1 cellular context compared by ENCODE assay signal in the genomic region with DNA sequence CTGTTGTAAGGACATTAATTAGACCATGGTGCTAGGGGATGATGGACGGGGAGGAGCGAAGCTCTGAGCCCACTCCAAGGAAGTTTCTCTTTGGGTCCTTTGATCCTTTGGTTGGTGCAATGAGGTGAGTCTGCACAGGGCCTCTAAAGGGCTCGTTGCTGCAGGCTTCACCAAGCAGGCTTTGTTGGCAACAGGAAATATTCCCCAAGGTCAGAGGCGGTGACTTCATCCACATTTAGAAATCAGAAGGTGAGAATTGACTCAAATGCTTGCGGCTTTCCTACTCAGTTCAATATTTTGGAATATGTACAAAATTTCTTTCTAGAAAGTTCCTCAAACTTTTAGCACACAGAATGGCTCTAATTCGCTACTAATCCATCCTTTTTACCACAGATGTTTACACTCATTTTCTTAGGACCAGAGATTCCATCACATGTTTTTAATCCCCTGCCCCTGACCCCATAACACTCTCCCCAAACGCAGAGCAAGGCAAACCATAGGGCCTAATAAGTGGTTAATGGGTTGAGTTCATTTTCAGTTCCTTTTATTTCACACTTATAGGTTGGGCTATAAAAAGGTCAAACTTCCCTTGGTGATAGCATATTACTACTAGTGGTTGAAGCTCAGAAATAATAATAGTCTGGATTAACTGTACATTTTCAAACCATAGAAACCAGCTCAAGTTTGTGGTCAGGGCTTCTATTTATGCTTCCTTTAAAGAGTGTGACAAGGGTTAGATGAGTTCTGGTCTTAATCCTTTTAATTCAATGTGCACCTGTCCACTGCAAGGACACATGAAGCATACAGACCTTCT.
TF ChIP-seq lines count a peak whose summit lies in the region.

No MANE protein-coding gene starts in this region.

TF ChIP-seq in GM12878, 131 proteins besides CTCF, POLR2A, EP300 and RAD21 (continued from another document and continues in another):
- no peak for TF ChIP-seq ZBTB40 (IDR thresholded peaks at IDR 0.05; ENCODE audit: borderline replicate concordance)
- TF ChIP-seq NR2C2 (IDR thresholded peaks at IDR 0.05; ENCODE audit: borderline replicate concordance, control insufficient read depth, insufficient read length, low read depth): no peak
- no peak for TF ChIP-seq SREBF2 (IDR thresholded peaks at IDR 0.05; ENCODE audit: low read length)
- TF ChIP-seq KDM1A (IDR thresholded peaks at IDR 0.05; ENCODE audit: borderline replicate concordance): no peak
- no peak for TF ChIP-seq CBX3 (IDR thresholded peaks at IDR 0.05; ENCODE audit: borderline replicate concordance, low read depth)
- TF ChIP-seq TCF7 (IDR thresholded peaks at IDR 0.05; ENCODE audit: borderline replicate concordance): peak; percentile 61; the same call in 1 of the 2 replicates
- peak; percentile 99 for TF ChIP-seq NFIC (IDR thresholded peaks at IDR 0.05; ENCODE audit: low read depth, low read length)
- TF ChIP-seq MYB (IDR thresholded peaks at IDR 0.05; ENCODE audit: borderline replicate concordance, low read depth, low read length): no peak
- TF ChIP-seq CHD1 (IDR thresholded peaks at IDR 0.05; ENCODE audit: low read depth, low read length): no peak
- TF ChIP-seq ZNF24 (IDR thresholded peaks at IDR 0.05): no peak
- peak; percentile 91 for TF ChIP-seq ATF2 (IDR thresholded peaks at IDR 0.05; ENCODE audit: low read length)
- TF ChIP-seq, protein P1, sequence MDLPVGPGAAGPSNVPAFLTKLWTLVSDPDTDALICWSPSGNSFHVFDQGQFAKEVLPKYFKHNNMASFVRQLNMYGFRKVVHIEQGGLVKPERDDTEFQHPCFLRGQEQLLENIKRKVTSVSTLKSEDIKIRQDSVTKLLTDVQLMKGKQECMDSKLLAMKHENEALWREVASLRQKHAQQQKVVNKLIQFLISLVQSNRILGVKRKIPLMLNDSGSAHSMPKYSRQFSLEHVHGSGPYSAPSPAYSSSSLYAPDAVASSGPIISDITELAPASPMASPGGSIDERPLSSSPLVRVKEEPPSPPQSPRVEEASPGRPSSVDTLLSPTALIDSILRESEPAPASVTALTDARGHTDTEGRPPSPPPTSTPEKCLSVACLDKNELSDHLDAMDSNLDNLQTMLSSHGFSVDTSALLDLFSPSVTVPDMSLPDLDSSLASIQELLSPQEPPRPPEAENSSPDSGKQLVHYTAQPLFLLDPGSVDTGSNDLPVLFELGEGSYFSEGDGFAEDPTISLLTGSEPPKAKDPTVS (IDR thresholded peaks at IDR 0.05; ENCODE audit: low read depth, low read length): no peak
- peak; percentile 81 for TF ChIP-seq JUNB (IDR thresholded peaks at IDR 0.05)
- TF ChIP-seq BHLHE40 (IDR thresholded peaks at IDR 0.05; ENCODE audit: borderline replicate concordance in 1 of 2, low read depth in 2 of 2, low read length in 1 of 2): peak; percentile 8 to 23; a peak in 1 of 4 replicates
- no peak for TF ChIP-seq FOXK2 (IDR thresholded peaks at IDR 0.05)
- peak; percentile 94 for TF ChIP-seq FOXM1 (IDR thresholded peaks at IDR 0.05; ENCODE audit: low read depth, low read length)
- peak; percentile 94 for TF ChIP-seq CBFB (IDR thresholded peaks at IDR 0.05; ENCODE audit: low read depth)
- TF ChIP-seq LARP7 (IDR thresholded peaks at IDR 0.05): no peak; the same call in 1 of the 2 replicates
- no peak for TF ChIP-seq HCFC1 (IDR thresholded peaks at IDR 0.05; ENCODE audit: low read length)
- TF ChIP-seq STAT1 (conservative IDR thresholded peaks at IDR 0.05): no peak
- no peak for TF ChIP-seq ASH2L (IDR thresholded peaks at IDR 0.05; ENCODE audit: borderline replicate concordance, low read depth)
- TF ChIP-seq, protein P2, sequence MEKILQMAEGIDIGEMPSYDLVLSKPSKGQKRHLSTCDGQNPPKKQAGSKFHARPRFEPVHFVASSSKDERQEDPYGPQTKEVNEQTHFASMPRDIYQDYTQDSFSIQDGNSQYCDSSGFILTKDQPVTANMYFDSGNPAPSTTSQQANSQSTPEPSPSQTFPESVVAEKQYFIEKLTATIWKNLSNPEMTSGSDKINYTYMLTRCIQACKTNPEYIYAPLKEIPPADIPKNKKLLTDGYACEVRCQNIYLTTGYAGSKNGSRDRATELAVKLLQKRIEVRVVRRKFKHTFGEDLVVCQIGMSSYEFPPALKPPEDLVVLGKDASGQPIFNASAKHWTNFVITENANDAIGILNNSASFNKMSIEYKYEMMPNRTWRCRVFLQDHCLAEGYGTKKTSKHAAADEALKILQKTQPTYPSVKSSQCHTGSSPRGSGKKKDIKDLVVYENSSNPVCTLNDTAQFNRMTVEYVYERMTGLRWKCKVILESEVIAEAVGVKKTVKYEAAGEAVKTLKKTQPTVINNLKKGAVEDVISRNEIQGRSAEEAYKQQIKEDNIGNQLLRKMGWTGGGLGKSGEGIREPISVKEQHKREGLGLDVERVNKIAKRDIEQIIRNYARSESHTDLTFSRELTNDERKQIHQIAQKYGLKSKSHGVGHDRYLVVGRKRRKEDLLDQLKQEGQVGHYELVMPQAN (conservative IDR thresholded peaks at IDR 0.05): no peak
- TF ChIP-seq CEBPB (IDR thresholded peaks at IDR 0.05; ENCODE audit: borderline replicate concordance in 1 of 2, low read depth in 2 of 2, low read length in 2 of 2): peak in 1 of 2 experiments; percentile 89; a peak in 1 of 4 replicates
- no peak for TF ChIP-seq SP1 (IDR thresholded peaks at IDR 0.05; ENCODE audit: low read depth, low read length)
- no peak for TF ChIP-seq SUZ12 (IDR thresholded peaks at IDR 0.05; ENCODE audit: unreplicated experiment)
- TF ChIP-seq IRF4 (IDR thresholded peaks at IDR 0.05; ENCODE audit: low read depth, low read length): peak; percentile 49; the same call in 1 of the 2 replicates
- peak; percentile 81 for TF ChIP-seq DPF2 (IDR thresholded peaks at IDR 0.05)
- TF ChIP-seq SMARCA5 (IDR thresholded peaks at IDR 0.05): no peak
- TF ChIP-seq SRF (IDR thresholded peaks at IDR 0.05; ENCODE audit: low read depth in 2 of 2, low read length in 2 of 2): peak in 1 of 2 experiments; percentile 36; a peak in 1 of 4 replicates
- TF ChIP-seq HDGF (IDR thresholded peaks at IDR 0.05): no peak
- TF ChIP-seq, protein P3, sequence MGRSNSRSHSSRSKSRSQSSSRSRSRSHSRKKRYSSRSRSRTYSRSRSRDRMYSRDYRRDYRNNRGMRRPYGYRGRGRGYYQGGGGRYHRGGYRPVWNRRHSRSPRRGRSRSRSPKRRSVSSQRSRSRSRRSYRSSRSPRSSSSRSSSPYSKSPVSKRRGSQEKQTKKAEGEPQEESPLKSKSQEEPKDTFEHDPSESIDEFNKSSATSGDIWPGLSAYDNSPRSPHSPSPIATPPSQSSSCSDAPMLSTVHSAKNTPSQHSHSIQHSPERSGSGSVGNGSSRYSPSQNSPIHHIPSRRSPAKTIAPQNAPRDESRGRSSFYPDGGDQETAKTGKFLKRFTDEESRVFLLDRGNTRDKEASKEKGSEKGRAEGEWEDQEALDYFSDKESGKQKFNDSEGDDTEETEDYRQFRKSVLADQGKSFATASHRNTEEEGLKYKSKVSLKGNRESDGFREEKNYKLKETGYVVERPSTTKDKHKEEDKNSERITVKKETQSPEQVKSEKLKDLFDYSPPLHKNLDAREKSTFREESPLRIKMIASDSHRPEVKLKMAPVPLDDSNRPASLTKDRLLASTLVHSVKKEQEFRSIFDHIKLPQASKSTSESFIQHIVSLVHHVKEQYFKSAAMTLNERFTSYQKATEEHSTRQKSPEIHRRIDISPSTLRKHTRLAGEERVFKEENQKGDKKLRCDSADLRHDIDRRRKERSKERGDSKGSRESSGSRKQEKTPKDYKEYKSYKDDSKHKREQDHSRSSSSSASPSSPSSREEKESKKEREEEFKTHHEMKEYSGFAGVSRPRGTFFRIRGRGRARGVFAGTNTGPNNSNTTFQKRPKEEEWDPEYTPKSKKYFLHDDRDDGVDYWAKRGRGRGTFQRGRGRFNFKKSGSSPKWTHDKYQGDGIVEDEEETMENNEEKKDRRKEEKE (IDR thresholded peaks at IDR 0.05): no peak
- no peak for TF ChIP-seq CBX5 (IDR thresholded peaks at IDR 0.05; ENCODE audit: low read depth)
- no peak for TF ChIP-seq YY1 (IDR thresholded peaks at IDR 0.05; ENCODE audit: low read depth, low read length)
- no peak for TF ChIP-seq CHD4 (IDR thresholded peaks at IDR 0.05)
- TF ChIP-seq SREBF1 (IDR thresholded peaks at IDR 0.05; ENCODE audit: low read length): no peak
- TF ChIP-seq, protein P4, sequence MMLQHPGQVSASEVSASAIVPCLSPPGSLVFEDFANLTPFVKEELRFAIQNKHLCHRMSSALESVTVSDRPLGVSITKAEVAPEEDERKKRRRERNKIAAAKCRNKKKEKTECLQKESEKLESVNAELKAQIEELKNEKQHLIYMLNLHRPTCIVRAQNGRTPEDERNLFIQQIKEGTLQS (IDR thresholded peaks at IDR 0.05; ENCODE audit: borderline replicate concordance, extremely low read depth, low read depth, low read length): no peak
- no peak for TF ChIP-seq ZZZ3 (IDR thresholded peaks at IDR 0.05; ENCODE audit: control insufficient read depth, insufficient read length, low read depth)
- TF ChIP-seq NR2F1 (conservative IDR thresholded peaks at IDR 0.05): peak; percentile 93
- TF ChIP-seq MYC (IDR thresholded peaks at IDR 0.05; ENCODE audit: insufficient read depth, insufficient read length, insufficient replicate concordance, low read length, severe bottlenecking): no peak
- no peak for TF ChIP-seq NRF1 (conservative IDR thresholded peaks at IDR 0.05; ENCODE audit: low read depth, low read length)
- no peak for TF ChIP-seq POU2F2 (IDR thresholded peaks at IDR 0.05; ENCODE audit: borderline replicate concordance, low read depth, low read length)
- TF ChIP-seq, protein P5, sequence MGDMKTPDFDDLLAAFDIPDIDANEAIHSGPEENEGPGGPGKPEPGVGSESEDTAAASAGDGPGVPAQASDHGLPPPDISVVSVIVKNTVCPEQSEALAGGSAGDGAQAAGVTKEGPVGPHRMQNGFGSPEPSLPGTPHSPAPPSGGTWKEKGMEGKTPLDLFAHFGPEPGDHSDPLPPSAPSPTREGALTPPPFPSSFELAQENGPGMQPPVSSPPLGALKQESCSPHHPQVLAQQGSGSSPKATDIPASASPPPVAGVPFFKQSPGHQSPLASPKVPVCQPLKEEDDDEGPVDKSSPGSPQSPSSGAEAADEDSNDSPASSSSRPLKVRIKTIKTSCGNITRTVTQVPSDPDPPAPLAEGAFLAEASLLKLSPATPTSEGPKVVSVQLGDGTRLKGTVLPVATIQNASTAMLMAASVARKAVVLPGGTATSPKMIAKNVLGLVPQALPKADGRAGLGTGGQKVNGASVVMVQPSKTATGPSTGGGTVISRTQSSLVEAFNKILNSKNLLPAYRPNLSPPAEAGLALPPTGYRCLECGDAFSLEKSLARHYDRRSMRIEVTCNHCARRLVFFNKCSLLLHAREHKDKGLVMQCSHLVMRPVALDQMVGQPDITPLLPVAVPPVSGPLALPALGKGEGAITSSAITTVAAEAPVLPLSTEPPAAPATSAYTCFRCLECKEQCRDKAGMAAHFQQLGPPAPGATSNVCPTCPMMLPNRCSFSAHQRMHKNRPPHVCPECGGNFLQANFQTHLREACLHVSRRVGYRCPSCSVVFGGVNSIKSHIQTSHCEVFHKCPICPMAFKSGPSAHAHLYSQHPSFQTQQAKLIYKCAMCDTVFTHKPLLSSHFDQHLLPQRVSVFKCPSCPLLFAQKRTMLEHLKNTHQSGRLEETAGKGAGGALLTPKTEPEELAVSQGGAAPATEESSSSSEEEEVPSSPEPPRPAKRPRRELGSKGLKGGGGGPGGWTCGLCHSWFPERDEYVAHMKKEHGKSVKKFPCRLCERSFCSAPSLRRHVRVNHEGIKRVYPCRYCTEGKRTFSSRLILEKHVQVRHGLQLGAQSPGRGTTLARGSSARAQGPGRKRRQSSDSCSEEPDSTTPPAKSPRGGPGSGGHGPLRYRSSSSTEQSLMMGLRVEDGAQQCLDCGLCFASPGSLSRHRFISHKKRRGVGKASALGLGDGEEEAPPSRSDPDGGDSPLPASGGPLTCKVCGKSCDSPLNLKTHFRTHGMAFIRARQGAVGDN (IDR thresholded peaks at IDR 0.05): no peak
- no peak for TF ChIP-seq ZNF207 (IDR thresholded peaks at IDR 0.05; ENCODE audit: borderline replicate concordance)
- TF ChIP-seq CREB1 (IDR thresholded peaks at IDR 0.05; ENCODE audit: low read depth): peak; percentile 20; the same call in 1 of the 2 replicates
